Comparison of ENCODE assay signal across 7 cellular contexts in the genomic region with DNA sequence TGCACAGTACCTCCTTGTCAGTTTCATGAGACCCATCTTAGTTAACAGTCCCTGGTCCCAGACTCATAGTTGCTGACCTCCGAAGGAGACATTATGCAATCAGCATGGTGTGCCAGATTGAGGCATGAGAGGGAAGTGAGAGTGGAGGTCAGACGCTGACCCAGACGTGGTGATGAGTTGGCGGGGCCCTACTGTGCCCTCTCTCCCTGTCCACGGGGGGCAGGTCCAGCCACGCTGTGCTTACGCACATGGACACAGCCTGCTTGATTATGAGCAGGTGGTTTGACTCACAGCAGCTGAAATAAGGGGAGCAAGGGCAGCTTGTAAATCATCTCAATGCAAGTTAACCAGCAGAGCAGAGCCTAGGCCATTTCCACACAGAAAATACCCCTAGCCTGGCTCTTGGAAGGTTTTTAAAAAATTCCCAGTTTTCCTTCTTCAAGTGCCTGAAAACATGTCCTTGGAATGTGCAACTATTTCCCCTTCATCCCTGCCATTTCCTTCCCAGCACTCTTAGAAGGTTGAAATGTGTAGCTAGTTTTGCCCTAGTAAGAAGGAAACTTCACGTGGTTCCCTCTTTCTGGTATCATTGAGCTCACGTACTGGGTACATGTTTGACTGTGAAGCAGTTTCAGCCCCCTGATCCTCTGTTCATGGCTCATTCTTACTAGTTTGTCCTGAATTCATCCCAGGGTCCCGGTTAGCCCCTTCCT.
DNase-seq lines count a peak whose midpoint lies in the region; ATAC-seq and TF ChIP-seq lines count a peak whose summit lies in the region.

No MANE protein-coding gene starts in this region.

- ATAC-seq in HG03025 (IDR thresholded peaks at IDR 0.05; ENCODE audit: low FRiP score, unreplicated experiment) (peak; percentile 54), lung (ENCODE audit: insufficient read depth, low FRiP score) (peak; percentile 75)

- H3K9me3 ChIP-seq in lung (ENCODE audit: control insufficient read depth in 2 of 2, insufficient read depth in 1 of 2, low read length in 1 of 2): no peaks in the 10 kb centered on the region

- no peaks in the 10 kb centered on the region for H3K4me1 ChIP-seq in lung (ENCODE audit: control insufficient read depth in 2 of 2, insufficient read depth in 2 of 2, low read length in 2 of 2)

- peak; percentile 29 for TF ChIP-seq POLR2A in GM19099 (IDR thresholded peaks at IDR 0.05; ENCODE audit: extremely low read depth, insufficient read length, low read depth)

- WGBS in lung, 2 donors: 32 to 58% methylated on average over 10 of the region's 10 CpGs

- no peaks in the 10 kb centered on the region for H3K36me3 ChIP-seq in lung (ENCODE audit: control insufficient read depth in 2 of 2, insufficient read depth in 2 of 2, low read length in 2 of 2)

- DNase-seq in amniotic epithelial cell (ENCODE audit: low read depth) (peak; percentile 85), lung (ENCODE audit: low spot score) (peak; percentile 66), SK-N-DZ (ENCODE audit: low spot score) (no peak), activated gamma-delta T cell (lab: John Stamatoyannopoulos, UW) (no peak), NCI-H524 treated with DMSO at 0.1 percent for 48 hours (lab: John Stamatoyannopoulos, UW) (no peak)

- TF ChIP-seq CTCF in lung (IDR thresholded peaks at IDR 0.05; ENCODE audit: control extremely low read depth, extremely low read depth): no peak

- H3K4me3 ChIP-seq in lung: no peak overlapping the region

- no peaks in the 10 kb centered on the region for H3K27me3 ChIP-seq in lung (ENCODE audit: control insufficient read depth, insufficient read depth)

- peak overlapping the region in 1 of 2 donors; percentile 26 for H3K27ac ChIP-seq in lung (ENCODE audit: low read depth in 1 of 2, low read length in 1 of 2)

Comparison
In these comparisons a context has a peak if more than half of its experiments do, and no peak if none do; other contexts are left out.
1. DNase-seq: peak in amniotic epithelial cell (single experiment) and lung (single experiment); none in SK-N-DZ (single experiment), activated gamma-delta T cell (single experiment) and NCI-H524 treated with DMSO at 0.1 percent for 48 hours (single experiment).